Comparison of ENCODE assay signal across 9 cellular contexts in the genomic region with DNA sequence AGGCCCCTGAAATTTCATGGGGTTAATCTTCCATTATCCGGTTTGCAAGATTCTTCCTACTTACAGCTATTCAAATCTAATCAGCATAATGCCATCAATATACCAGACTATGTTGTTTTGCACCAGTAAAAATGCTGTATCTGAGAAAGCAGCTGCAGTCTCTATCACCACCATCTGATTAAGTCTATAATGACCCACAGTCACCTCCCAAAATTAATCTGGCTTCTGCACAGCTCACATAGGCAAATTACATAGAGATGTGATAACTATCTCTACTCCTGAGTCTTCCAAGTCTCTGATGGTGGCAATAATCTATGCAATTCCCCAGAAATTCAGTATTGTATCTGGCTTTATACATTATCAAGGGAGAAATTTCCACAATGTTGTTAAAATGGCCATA.
"Had no signal": no experiment of that assay in that cellular context is flagged by ENCODE, and none has a peak within 500 bp of the region (broad histone marks: within the 10 kb centered on the region; RNA-seq: fewer than 3 reads in every experiment).

No MANE protein-coding gene starts in this region.

- H3K4me1 ChIP-seq: HAP-1 had no signal

- H3K36me3 ChIP-seq: HAP-1 had no signal

- H3K27ac ChIP-seq: GM23248 had no signal

- H3K9ac ChIP-seq: GM23248 had no signal

- ATAC-seq: GM23338, HCT116 had no signal

- H3K4me3 ChIP-seq: GM23248, GM23338, HAP-1 had no signal

- H3K4me2 ChIP-seq: GM23338 had no signal

- H3K9me3 ChIP-seq: HAP-1 had no signal

- DNase-seq: GM23248, GOT3, H7, H9, HCEC 1CT, HFFc6 had no signal

- H2AFZ ChIP-seq: GM23248, GM23338 had no signal
